Comparison of ENCODE assay signal across 11 cellular contexts in genomic region chr2:105796791-105797190, GRCh38. TPM values are rescaled to one million over a fixed set of nuclear protein-coding genes. Genes with fewer than 3 reads are reported as not detected.
A peak's percentile ranks its signal among the peaks of the same experiment; 100 is the strongest.
DNase-seq lines count a peak whose midpoint lies in the region; ATAC-seq and TF ChIP-seq lines count a peak whose summit lies in the region.
"Had no signal": no experiment of that assay in that cellular context is flagged by ENCODE, and none has a peak within 500 bp of the region (broad histone marks: within the 10 kb centered on the region; RNA-seq: fewer than 3 reads in every experiment).

No MANE protein-coding gene starts in this region.

- H3K9me3 ChIP-seq in CD4-positive, alpha-beta memory T cell (ENCODE audit: control insufficient read depth in 1 of 2, low read length in 2 of 2): no peaks in the 10 kb centered on the region
- H3K9me3 ChIP-seq in neutrophil: no peaks in the 10 kb centered on the region

- peaks cover 99% of the 10 kb centered on the region for H3K4me1 ChIP-seq in CD4-positive, alpha-beta memory T cell (ENCODE audit: insufficient read depth, low read length)
- H3K4me1 ChIP-seq in neutrophil (ENCODE audit: control insufficient read depth in 1 of 2, insufficient read depth in 1 of 2, low read depth in 1 of 2, low read length in 1 of 2): peaks cover 82 to 83% of the 10 kb centered on the region in 2 experiments

- H3K36me3 ChIP-seq in CD4-positive, alpha-beta memory T cell (ENCODE audit: insufficient read depth, low read length): no peaks in the 10 kb centered on the region
- H3K36me3 ChIP-seq in neutrophil: no peaks in the 10 kb centered on the region
- H3K36me3 ChIP-seq: brain microvascular endothelial cell had no signal

- peak overlapping the region; percentile 74 for H3K27ac ChIP-seq in CD4-positive, alpha-beta memory T cell (ENCODE audit: low read depth, low read length)
- H3K27ac ChIP-seq in neutrophil: peak overlapping the region; percentile 94
- H3K27ac ChIP-seq: brain microvascular endothelial cell had no signal

- H3K27me3 Mint-ChIP-seq in CD4-positive, alpha-beta memory T cell: no peaks in the 10 kb centered on the region
- no peaks in the 10 kb centered on the region for H3K27me3 Mint-ChIP-seq in activated naive CD8-positive, alpha-beta T cell treated with anti-CD3 and anti-CD28 coated beads, Interleukin-2, amount 10 ng/mL, durations not matched to agents 7 days and 5 days

- intact Hi-C loops in CD4-positive, alpha-beta memory T cell (cut with micrococcal nuclease): loop anchor here (1.0 to 5.0 kb wide), 6 partner anchors 38 to 299 kb away; no protein-coding TSS in a partner anchor

- peaks cover 82 to 95% (median 88%) of the 10 kb centered on the region in 4 donors for H3K4me1 Mint-ChIP-seq in CD4-positive, alpha-beta memory T cell
- peaks cover 83% of the 10 kb centered on the region for H3K4me1 Mint-ChIP-seq in activated naive CD8-positive, alpha-beta T cell treated with anti-CD3 and anti-CD28 coated beads, Interleukin-2, amount 10 ng/mL, durations not matched to agents 7 days and 5 days

- peak in 1 of 5 donors; percentile 61 for DNase-seq in CD4-positive, alpha-beta memory T cell
- DNase-seq in activated naive CD8-positive, alpha-beta T cell treated with anti-CD3 and anti-CD28 coated beads, Interleukin-2, amount 10 ng/mL, durations not matched to agents 7 days and 5 days: no peak
- DNase-seq in NCI-H2029 (lab: John Stamatoyannopoulos, UW) (no peak), NCI-H187 (lab: John Stamatoyannopoulos, UW) (no peak), NCI-H82 (lab: John Stamatoyannopoulos, UW) (no peak), amniotic stem cell (lab: John Stamatoyannopoulos, UW) (no peak)
- DNase-seq: brain microvascular endothelial cell, DMS79 had no signal

- TF ChIP-seq CTCF in neutrophil (IDR thresholded peaks at IDR 0.05): no peak

- peak overlapping the region; percentile 74 to 88 (median 84) for H3K4me3 Mint-ChIP-seq in CD4-positive, alpha-beta memory T cell
- H3K4me3 Mint-ChIP-seq in activated naive CD8-positive, alpha-beta T cell treated with anti-CD3 and anti-CD28 coated beads, Interleukin-2, amount 10 ng/mL, durations not matched to agents 7 days and 5 days: peak overlapping the region; percentile 88

- peaks cover 0 to 5% (median 0%) of the 10 kb centered on the region in 8 donors for H3K9me3 Mint-ChIP-seq in CD4-positive, alpha-beta memory T cell
- H3K9me3 Mint-ChIP-seq in activated naive CD8-positive, alpha-beta T cell treated with anti-CD3 and anti-CD28 coated beads, Interleukin-2, amount 10 ng/mL, durations not matched to agents 7 days and 5 days: peaks cover 4% of the 10 kb centered on the region

- peaks cover 8 to 14% of the 10 kb centered on the region in 2 donors for H3K36me3 Mint-ChIP-seq in CD4-positive, alpha-beta memory T cell
- peaks cover 23% of the 10 kb centered on the region for H3K36me3 Mint-ChIP-seq in activated naive CD8-positive, alpha-beta T cell treated with anti-CD3 and anti-CD28 coated beads, Interleukin-2, amount 10 ng/mL, durations not matched to agents 7 days and 5 days

- POLR2A ChIA-PET in CD4-positive, alpha-beta memory T cell (lab: Charles Lee; ENCODE audit: partially characterized antibody): interaction anchor here (0.8 to 6.1 kb wide), 16 partner anchors 9 to 298 kb away, joined by 3 to 52 read pairs (median 6); no protein-coding TSS in a partner anchor
- POLR2A ChIA-PET in activated naive CD8-positive, alpha-beta T cell treated with anti-CD3 and anti-CD28 coated beads, Interleukin-2, amount 10 ng/mL, durations not matched to agents 7 days and 5 days (lab: Charles Lee): interaction anchor here (1.1 to 3.4 kb wide), 6 partner anchors 10 to 298 kb away, joined by 3 to 14 read pairs (median 10); no protein-coding TSS in a partner anchor

- CTCF ChIA-PET in CD4-positive, alpha-beta memory T cell (lab: Charles Lee; ENCODE audit: partially characterized antibody): interaction anchor here (0.8 to 4.3 kb wide), 6 partner anchors 14 to 298 kb away, joined by 3 to 17 read pairs (median 6); no protein-coding TSS in a partner anchor

- no peaks in the 10 kb centered on the region for H3K27me3 ChIP-seq in CD4-positive, alpha-beta memory T cell (ENCODE audit: insufficient read depth, low read length)
- H3K27me3 ChIP-seq in neutrophil: no peaks in the 10 kb centered on the region
- H3K27me3 ChIP-seq: brain microvascular endothelial cell had no signal

- peak overlapping the region in 1 of 2 donors; percentile 12 for H3K4me3 ChIP-seq in CD4-positive, alpha-beta memory T cell (ENCODE audit: low read length in 2 of 2)
- H3K4me3 ChIP-seq in neutrophil (ENCODE audit: low read depth in 1 of 2, low read length in 1 of 2): peak overlapping the region; percentile 27 to 55
- H3K4me3 ChIP-seq: lung had no signal

- peak; percentile 1 for ATAC-seq in HG03575 (IDR thresholded peaks at IDR 0.05; ENCODE audit: extremely low read depth, insufficient number of reproducible peaks, low FRiP score, unreplicated experiment)
- ATAC-seq in activated naive CD8-positive, alpha-beta T cell treated with anti-CD3 and anti-CD28 coated beads, Interleukin-2, amount 10 ng/mL, durations not matched to agents 7 days and 5 days (ENCODE audit: low read depth): peak; percentile 4

- peak overlapping the region; percentile 86 to 98 (median 95) for H3K27ac Mint-ChIP-seq in CD4-positive, alpha-beta memory T cell
- H3K27ac Mint-ChIP-seq in activated naive CD8-positive, alpha-beta T cell treated with anti-CD3 and anti-CD28 coated beads, Interleukin-2, amount 10 ng/mL, durations not matched to agents 7 days and 5 days: peak overlapping the region; percentile 99

RNA-seq across cellular contexts. Expression of gene NCK2, which starts 52.1 kb away (rescaled TPM):
- 10 to 100 TPM; 98.1 to 98.6 TPM for total RNA-seq in CD4-positive, alpha-beta memory T cell
- polyA plus RNA-seq in CD4-positive, alpha-beta memory T cell: 10 to 100 TPM; 58.0 to 76.6 TPM
- 10 to 100 TPM; 69.6 to 70.0 TPM for total RNA-seq in activated naive CD8-positive, alpha-beta T cell treated with anti-CD3 and anti-CD28 coated beads, Interleukin-2, amount 10 ng/mL, durations not matched to agents 7 days and 5 days
